Comparison of ENCODE assay signal across 7 cellular contexts in the genomic region with DNA sequence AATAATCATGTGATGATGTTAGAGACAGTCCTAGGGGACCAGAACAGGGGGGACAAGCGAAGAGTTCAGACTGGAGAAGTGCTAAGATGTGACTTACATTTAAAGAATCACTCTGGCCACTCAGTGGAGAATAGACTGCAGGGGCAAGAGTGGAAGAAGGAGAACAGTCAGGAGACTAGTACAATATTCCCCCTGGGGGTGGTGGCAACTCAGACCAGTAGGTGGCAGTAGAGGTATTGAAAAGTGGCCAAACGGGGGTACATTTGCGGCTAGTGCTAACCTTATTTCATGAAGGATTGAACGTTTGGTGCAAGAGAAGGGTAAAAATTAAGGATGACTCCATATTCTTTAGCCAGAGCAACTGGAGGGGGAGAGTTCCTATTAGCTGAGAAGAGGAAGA. TPM values are rescaled to one million over a fixed set of nuclear protein-coding genes. Genes with fewer than 3 reads are reported as not detected.
A peak's percentile ranks its signal among the peaks of the same experiment; 100 is the strongest.
DNase-seq lines count a peak whose midpoint lies in the region; ATAC-seq and TF ChIP-seq lines count a peak whose summit lies in the region.

No MANE protein-coding gene starts in this region.

- no peak overlapping the region for H3K27ac Mint-ChIP-seq in activated naive CD8-positive, alpha-beta T cell treated with anti-CD3 and anti-CD28 coated beads, Interleukin-2, amount 50 U/mL, for 24 hours

- no peaks in the 10 kb centered on the region for H3K36me3 Mint-ChIP-seq in activated naive CD8-positive, alpha-beta T cell treated with anti-CD3 and anti-CD28 coated beads, Interleukin-2, amount 50 U/mL, for 24 hours (ENCODE audit: low read depth)

- peak; percentile 60 for TF ChIP-seq CTCF in GM12872 (IDR thresholded peaks at IDR 0.05; ENCODE audit: insufficient read depth, low read depth, low read length)

- H3K4me3 Mint-ChIP-seq in activated naive CD8-positive, alpha-beta T cell treated with anti-CD3 and anti-CD28 coated beads, Interleukin-2, amount 50 U/mL, for 24 hours: no peak overlapping the region

- peaks cover 6% of the 10 kb centered on the region for H3K27me3 Mint-ChIP-seq in activated naive CD8-positive, alpha-beta T cell treated with anti-CD3 and anti-CD28 coated beads, Interleukin-2, amount 50 U/mL, for 24 hours

- H3K4me1 Mint-ChIP-seq in activated naive CD8-positive, alpha-beta T cell treated with anti-CD3 and anti-CD28 coated beads, Interleukin-2, amount 50 U/mL, for 24 hours: peaks cover 9% of the 10 kb centered on the region

- H3K9me3 Mint-ChIP-seq in activated naive CD8-positive, alpha-beta T cell treated with anti-CD3 and anti-CD28 coated beads, Interleukin-2, amount 50 U/mL, for 24 hours: no peaks in the 10 kb centered on the region

- ATAC-seq in SK-N-SH treated with all-trans-retinoic acid at 6 μM for 48 hours (peak; percentile 47), HG03469 (IDR thresholded peaks at IDR 0.05; ENCODE audit: unreplicated experiment) (no peak)
- ATAC-seq in activated naive CD8-positive, alpha-beta T cell treated with anti-CD3 and anti-CD28 coated beads, Interleukin-2, amount 50 U/mL, for 24 hours: no peak

- peak; percentile 52 for DNase-seq in M059J (ENCODE audit: low read depth)
- DNase-seq in activated naive CD8-positive, alpha-beta T cell treated with anti-CD3 and anti-CD28 coated beads, Interleukin-2, amount 50 U/mL, for 24 hours: peak; percentile 46
- peak; percentile 54 for DNase-seq in hepatic stellate cell (ENCODE audit: low spot score)
- peak in 3 of 4 experiments; percentile 2 to 28 (median 8) for DNase-seq in stimulated activated CD4-positive, alpha-beta T cell treated with anti-CD3 and anti-CD28 coated beads, Interleukin-1b, Interleukin-23, amount 100 ng/mL, for 24 hours (ENCODE audit: low read depth in 4 of 4, low spot score in 1 of 4)

TF ChIP-seq in SK-N-SH treated with all-trans-retinoic acid at 6 μM for 48 hours, 23 proteins besides CTCF, POLR2A, EP300 and RAD21:
- TF ChIP-seq TOX (CRISPR knock-in tag; IDR thresholded peaks at IDR 0.05; ENCODE audit: borderline replicate concordance): no peak

RNA-seq across cellular contexts. Expression of a gene that starts 2.7 kb away (rescaled TPM):
- total RNA-seq in M059J (2014; rRNA removed; shearing (Covaris generic)): not detected in 2 replicates

RNA-seq across cellular contexts. Expression of a gene that starts 4.7 kb away (rescaled TPM):
- total RNA-seq in M059J (2014; rRNA removed; shearing (Covaris generic)): 25.4 and 32.6 TPM in 2 replicates
